In the genomic region with DNA sequence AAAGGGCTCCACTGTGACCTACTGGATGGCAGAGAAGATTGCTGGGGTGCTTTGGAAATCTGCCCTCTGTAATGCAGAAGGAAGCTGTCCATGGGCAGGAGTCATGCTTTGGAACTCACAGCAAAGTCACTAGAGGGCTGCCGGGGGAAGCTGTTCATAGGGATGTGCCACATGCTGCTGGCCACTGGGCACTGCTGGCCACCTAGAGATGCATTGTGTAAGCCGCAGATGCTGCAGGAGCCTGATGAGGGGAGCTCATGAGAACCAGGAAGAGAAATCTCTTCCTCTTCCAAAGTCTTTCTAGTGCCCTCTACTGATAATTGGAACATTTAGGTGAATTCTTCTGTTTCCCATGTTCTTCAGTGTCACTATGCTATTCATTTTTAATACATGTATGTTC, we compare ENCODE assay signal across 24 cellular contexts. TPM values are rescaled to one million over a fixed set of nuclear protein-coding genes. Genes with fewer than 3 reads are reported as not detected.
DNase-seq lines count a peak whose midpoint lies in the region; ATAC-seq, FAIRE-seq and TF ChIP-seq lines count a peak whose summit lies in the region.
"Had no signal": no experiment of that assay in that cellular context is flagged by ENCODE, and none has a peak within 500 bp of the region (broad histone marks: within the 10 kb centered on the region; RNA-seq: fewer than 3 reads in every experiment).

No MANE protein-coding gene starts in this region.

- no peak for TF ChIP-seq CTCF in prostate gland (IDR thresholded peaks at IDR 0.05)

- FAIRE-seq in HTR-8/SVneo (lab: Jason Lieb, UNC): no peak
- FAIRE-seq: frontal cortex had no signal

- no peaks in the 10 kb centered on the region for H3K27me3 ChIP-seq in prostate gland (replicated peaks; ENCODE audit: insufficient read depth)
- H3K27me3 ChIP-seq: brain microvascular endothelial cell, tibial nerve had no signal

- H3K9me3 ChIP-seq in prostate gland: no peaks in the 10 kb centered on the region
- H3K9me3 ChIP-seq: tibial nerve had no signal

- no peaks in the 10 kb centered on the region for H3K4me1 ChIP-seq in prostate gland (replicated peaks)
- H3K4me1 ChIP-seq: tibial nerve had no signal

- H3K27ac ChIP-seq in prostate gland: no peak overlapping the region
- H3K27ac ChIP-seq: brain microvascular endothelial cell, HL-60, tibial nerve had no signal

- DNase-seq in ELR (ENCODE audit: low read depth): peak; percentile 2
- DNase-seq in HTR-8/SVneo (ENCODE audit: insufficient read length, low spot score): peak; percentile 1
- DNase-seq in SW480 (ENCODE audit: low spot score): peak; percentile 24
- peak; percentile 3 for DNase-seq in kidney tubule cell (ENCODE audit: low spot score)
- DNase-seq in prostate gland (ENCODE audit: low spot score): no peak
- DNase-seq: activated CD4-positive, alpha-beta T cell treated with anti-CD3 and anti-CD28 coated beads for 1 hour; activated naive CD8-positive, alpha-beta T cell treated with anti-CD3 and anti-CD28 coated beads for 36 hours; brain microvascular endothelial cell; cortex of kidney; H9; mesenchymal stem cell; natural killer cell; NCI-H1105; NCI-H2171; NCI-H82; T-helper 9 cell had no signal

- no peaks in the 10 kb centered on the region for H3K36me3 ChIP-seq in prostate gland
- H3K36me3 ChIP-seq: brain microvascular endothelial cell, tibial nerve had no signal

- no peak for TF ChIP-seq POLR2A in prostate gland (IDR thresholded peaks at IDR 0.05)

- intact Hi-C loops in prostate gland (cut with DNase I): no loop called here

- 89% methylated on average over 2 of the region's 2 CpGs for WGBS in prostate gland

- H3K4me3 ChIP-seq in prostate gland: no peak overlapping the region
- H3K4me3 ChIP-seq: tibial nerve had no signal

- ATAC-seq in HG02798 (IDR thresholded peaks at IDR 0.05; ENCODE audit: poor library complexity, unreplicated experiment) (no peak), GM19463 (IDR thresholded peaks at IDR 0.05; ENCODE audit: unreplicated experiment) (no peak), GM21529 (IDR thresholded peaks at IDR 0.05; ENCODE audit: unreplicated experiment) (no peak)
- ATAC-seq: natural killer cell, Panc1, SK-N-SH treated with all-trans-retinoic acid at 6 μM for 48 hours had no signal

RNA-seq across cellular contexts. Expression of gene UXT, which starts 31.2 kb away (rescaled TPM):
- total RNA-seq in prostate gland: 100 to 1,000 TPM in 1 of 2 donors, 10 to 100 TPM in 1; 75.5 to 173 TPM

RNA-seq across cellular contexts. Expression of gene ELK1, which starts 39.8 kb away (rescaled TPM):
- total RNA-seq in prostate gland: 100 to 1,000 TPM in 1 of 2 donors, 10 to 100 TPM in 1; 28.6 to 105 TPM
